19 cellular contexts compared by ENCODE assay signal in genomic region chr9:72882117-72882775, GRCh38.
DNase-seq lines count a peak whose midpoint lies in the region; ATAC-seq and TF ChIP-seq lines count a peak whose summit lies in the region.
"Had no signal": no experiment of that assay in that cellular context is flagged by ENCODE, and none has a peak within 500 bp of the region (broad histone marks: within the 10 kb centered on the region; RNA-seq: fewer than 3 reads in every experiment).

No MANE protein-coding gene starts in this region.

- H3K27me3 ChIP-seq in osteoblast (ENCODE audit: insufficient read depth, low read length) = no peaks in the 10 kb centered on the region
- no peaks in the 10 kb centered on the region for H3K27me3 ChIP-seq in thyroid gland
- H3K27me3 ChIP-seq: esophagus squamous epithelium had no signal

- H3K27ac ChIP-seq in osteoblast (ENCODE audit: low read depth, low read length) (no peak overlapping the region), thyroid gland (peak overlapping the region; percentile 37 to 68 (median 37))
- H3K27ac ChIP-seq: SK-N-MC had no signal

- peak; percentile 99 for ATAC-seq in Right ventricle myocardium superior (ENCODE audit: poor library complexity)

- no peak for TF ChIP-seq CTCF in osteoblast (IDR thresholded peaks at IDR 0.05; ENCODE audit: extremely low read depth, low read depth, low read length)
- no peak for TF ChIP-seq CTCF in thyroid gland (IDR thresholded peaks at IDR 0.05)

- DNase-seq in HUDEP-2 (lab: John Stamatoyannopoulos, UW; ENCODE audit: unreplicated experiment in 76 of 76) (peak in 49 of 76 experiments; percentile 2 to 64 (median 28)), Right ventricle myocardium superior (peak; percentile 78), osteoblast (ENCODE audit: insufficient read length, low spot score, missing footprints) (peak; percentile 49), thyroid gland (peak; percentile 76 to 80), NCI-H774 (lab: John Stamatoyannopoulos, UW) (no peak), DMS79 (lab: John Stamatoyannopoulos, UW) (no peak)
- no peak for DNase-seq in activated naive CD4-positive, alpha-beta T cell treated with Interleukin-2 at 50 U/mL for 16 hours
- DNase-seq: activated CD4-positive, CD25-positive, alpha-beta regulatory T cell; activated CD8-positive, alpha-beta memory T cell treated with anti-CD3 and anti-CD28 coated beads for 24 hours; activated naive CD4-positive, alpha-beta T cell treated with anti-CD3 and anti-CD28 coated beads, Interleukin-2, amount 50 U/mL, for 16 hours; activated T-cell treated with anti-CD3 and anti-CD28 coated beads, Interleukin-2, amount 50 U/mL, for 48 hours; DMS79 treated with DMSO at 0.1 percent for 48 hours; esophagus squamous epithelium; midbrain; NCI-H1092 treated with DMSO at 0.1 percent for 48 hours; NCI-H2029 treated with DMSO at 0.1 percent for 48 hours; NCI-H446 treated with DMSO at 0.1 percent for 48 hours; stimulated activated CD8-positive, alpha-beta memory T cell treated with anti-CD3 and anti-CD28 coated beads, Interleukin-4, amount 100 ng/mL, for 48 hours had no signal

- no peaks in the 10 kb centered on the region for H4K20me1 ChIP-seq in osteoblast (ENCODE audit: insufficient read depth, low read length)

- H3K4me3 ChIP-seq in osteoblast (ENCODE audit: insufficient read depth, low read length) (no peak overlapping the region), thyroid gland (replicated peaks in 1 of 3) (no peak overlapping the region)
- H3K4me3 ChIP-seq: esophagus squamous epithelium, SK-N-MC had no signal

- H3K9me3 ChIP-seq in osteoblast (ENCODE audit: low read depth, low read length) (no peaks in the 10 kb centered on the region), thyroid gland (no peaks in the 10 kb centered on the region)
- H3K9me3 ChIP-seq: esophagus squamous epithelium had no signal

- H3K36me3 ChIP-seq in osteoblast (ENCODE audit: insufficient read depth, low read length) (no peaks in the 10 kb centered on the region), thyroid gland (no peaks in the 10 kb centered on the region)
- H3K36me3 ChIP-seq: esophagus squamous epithelium had no signal

- H3K4me1 ChIP-seq in osteoblast (ENCODE audit: insufficient read depth, low read length) (no peaks in the 10 kb centered on the region), thyroid gland (peaks cover 0 to 12% of the 10 kb centered on the region in 2 donors)

- no peak overlapping the region for H3K4me2 ChIP-seq in osteoblast (ENCODE audit: insufficient read depth, low read length)

- 86 to 92% methylated on average over 6 of the region's 6 CpGs for WGBS in thyroid gland, 2 donors

- TF ChIP-seq POLR2A in thyroid gland (IDR thresholded peaks at IDR 0.05) = no peak

- intact Hi-C loops in Right ventricle myocardium superior (cut with DNase I) = no loop called here
- intact Hi-C loops in thyroid gland (cut with DNase I) = no loop called here

- no peak overlapping the region for H2AFZ ChIP-seq in osteoblast (ENCODE audit: low read length)

- no peaks in the 10 kb centered on the region for H3K79me2 ChIP-seq in osteoblast (ENCODE audit: insufficient read depth, low read length)

Comparison
In these comparisons a context has a peak if more than half of its experiments do, and no peak if none do; other contexts are left out.
1. DNase-seq: peak in HUDEP-2 (49 of 76), Right ventricle myocardium superior (single experiment), osteoblast (single experiment) and thyroid gland (2 of 2); none in NCI-H774 (single experiment), DMS79 (single experiment) and activated naive CD4-positive, alpha-beta T cell treated with Interleukin-2 at 50 U/mL for 16 hours (single experiment).